Comparison of ENCODE assay signal across 8 cellular contexts in the genomic region with DNA sequence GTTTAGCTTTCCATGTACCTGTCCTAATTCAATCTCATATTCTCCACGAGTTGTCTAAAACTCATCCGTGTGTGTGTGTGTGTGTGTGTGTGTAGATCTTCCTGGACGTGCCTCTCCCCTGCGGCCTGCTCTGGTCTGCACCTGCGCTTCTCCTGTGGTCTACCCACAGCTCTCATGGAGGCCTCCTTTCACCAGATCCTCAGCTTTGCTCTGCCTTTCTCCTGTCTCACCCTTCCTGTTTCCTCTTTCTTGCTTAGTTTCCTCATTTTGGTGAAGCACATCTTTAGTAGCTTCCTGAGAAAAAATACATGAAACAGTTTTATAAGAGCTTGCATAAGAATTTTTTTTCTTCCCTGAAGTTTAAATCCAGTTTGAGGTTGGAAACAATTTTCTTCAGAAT. TPM values are rescaled to one million over a fixed set of nuclear protein-coding genes. Genes with fewer than 3 reads are reported as not detected.
DNase-seq lines count a peak whose midpoint lies in the region; ATAC-seq, FAIRE-seq and TF ChIP-seq lines count a peak whose summit lies in the region.

No MANE protein-coding gene starts in this region.

- peak overlapping the region in 5 of 6 donors; percentile 41 to 77 (median 55) for H3K27ac Mint-ChIP-seq in naive B cell

- no peak overlapping the region; the same call in 1 of the 2 replicates for H2AFZ ChIP-seq in OCI-LY3 (ENCODE audit: low read depth, low read length)

- TF ChIP-seq CTCF in A549 (IDR thresholded peaks at IDR 0.05) (no peak), OCI-LY3 (IDR thresholded peaks at IDR 0.05; ENCODE audit: low read depth, low read length) (no peak)

- peaks cover 8% of the 10 kb centered on the region; the same call in 1 of the 2 replicates for H3K79me2 ChIP-seq in OCI-LY3 (ENCODE audit: low read length)

- H3K4me1 Mint-ChIP-seq in naive B cell = peaks cover 15 to 21% (median 21%) of the 10 kb centered on the region in 3 donors

- no peak for TF ChIP-seq POLR2A in A549 (IDR thresholded peaks at IDR 0.05; ENCODE audit: low read length)

- no peak for TF ChIP-seq EP300 in A549 (IDR thresholded peaks at IDR 0.05)

- CTCF ChIA-PET in A549 (lab: Yijun Ruan, JAX) = interaction anchor here (0.9 to 2.9 kb wide), 5 partner anchors 15 to 475 kb away, joined by 3 to 15 read pairs (median 3); no protein-coding TSS in a partner anchor

- peak overlapping the region in 5 of 8 donors; percentile 10 to 54 (median 27) for H3K4me3 Mint-ChIP-seq in naive B cell

- POLR2A ChIA-PET in A549 (lab: Yijun Ruan, JAX) = no interaction called here

- H3K27me3 Mint-ChIP-seq in naive B cell = no peaks in the 10 kb centered on the region

- H3K36me3 ChIP-seq in OCI-LY3 (replicated peaks; ENCODE audit: low read depth, low read length) = no peaks in the 10 kb centered on the region

- H3K9me3 ChIP-seq in A549 (peaks cover 15% of the 10 kb centered on the region), OCI-LY3 (ENCODE audit: insufficient read depth, low read length) (no peaks in the 10 kb centered on the region)

- peak overlapping the region; percentile 7; the same call in 1 of the 2 replicates for H3K9ac ChIP-seq in OCI-LY3 (ENCODE audit: low read length)

- peaks cover 1 to 16% (median 7%) of the 10 kb centered on the region in 7 donors for H3K9me3 Mint-ChIP-seq in naive B cell

- peaks cover 2 to 8% of the 10 kb centered on the region in 2 donors for H3K36me3 Mint-ChIP-seq in naive B cell

- no peak for DNase-seq in A549 (ENCODE audit: low read depth in 1 of 2, low spot score in 1 of 2)
- DNase-seq in naive B cell = no peak
- DNase-seq in DMS79 treated with DMSO at 0.1 percent for 48 hours (lab: John Stamatoyannopoulos, UW) = no peak
- DNase-seq in hepatic stellate cell (ENCODE audit: low spot score) = no peak
- no peak for DNase-seq in HTR-8/SVneo (ENCODE audit: insufficient read length, low spot score)

- ATAC-seq in A549 (peak in 1 of 2 experiments; percentile 52; a peak in 3 of 6 replicates), GM18870 (IDR thresholded peaks at IDR 0.05; ENCODE audit: unreplicated experiment) (peak; percentile 72), HG03060 (IDR thresholded peaks at IDR 0.05; ENCODE audit: low read depth, unreplicated experiment) (peak; percentile 64), naive B cell (ENCODE audit: low read depth in 2 of 2) (peak; percentile 79 to 81)

- H3K4me3 ChIP-seq in A549 (no peak overlapping the region), OCI-LY3 (ENCODE audit: low read length) (peak overlapping the region; percentile 23)

- TF ChIP-seq RAD21 in A549 (conservative IDR thresholded peaks at IDR 0.05 in 1 of 2, IDR thresholded peaks at IDR 0.05 in 1 of 2) = no peak

- H3K4me1 ChIP-seq in A549 (peaks cover 35% of the 10 kb centered on the region), OCI-LY3 (ENCODE audit: low read length) (peaks cover 15% of the 10 kb centered on the region)

- WGBS in A549 (ENCODE audit: missing lambda C conversion rate) = 83% methylated on average over 5 of the region's 5 CpGs

- no peaks in the 10 kb centered on the region for H3K27me3 ChIP-seq in OCI-LY3 (ENCODE audit: low read depth, low read length)

- no peaks in the 10 kb centered on the region for H4K20me1 ChIP-seq in OCI-LY3 (ENCODE audit: insufficient read depth, low read length)

- H3K4me2 ChIP-seq in A549 = no peak overlapping the region
- peak overlapping the region; percentile 52 for H3K4me2 ChIP-seq in OCI-LY3 (ENCODE audit: low read length)

- H3K27ac ChIP-seq in A549 = peak overlapping the region in 1 of 2 experiments; percentile 63; a peak in 3 of 6 replicates
- H3K27ac ChIP-seq in OCI-LY3 (ENCODE audit: low read length) = peak overlapping the region; percentile 6; the same call in 1 of the 2 replicates

- FAIRE-seq in A549 (lab: Jason Lieb, UNC) = peak; percentile 39
- FAIRE-seq in HTR-8/SVneo (lab: Jason Lieb, UNC) = no peak

TF ChIP-seq in A549, 52 proteins besides CTCF, POLR2A, EP300 and RAD21:
- TF ChIP-seq ZFP36 (IDR thresholded peaks at IDR 0.05; ENCODE audit: borderline replicate concordance, partially characterized antibody) = no peak
- TF ChIP-seq CBX8 (IDR thresholded peaks at IDR 0.05) = no peak
- TF ChIP-seq SMC3 (IDR thresholded peaks at IDR 0.05) = no peak
- TF ChIP-seq HEYL (CRISPR knock-in tag; IDR thresholded peaks at IDR 0.05) = no peak
- no peak for TF ChIP-seq HES2 (IDR thresholded peaks at IDR 0.05)
- no peak for TF ChIP-seq RCOR1 (IDR thresholded peaks at IDR 0.05; ENCODE audit: low read depth, low read length)
- no peak for TF ChIP-seq CBX2 (IDR thresholded peaks at IDR 0.05; ENCODE audit: borderline replicate concordance, low read depth)
- TF ChIP-seq JUNB (IDR thresholded peaks at IDR 0.05) = no peak
- TF ChIP-seq MAZ (IDR thresholded peaks at IDR 0.05; ENCODE audit: borderline replicate concordance, low read depth, low read length) = no peak
- no peak for TF ChIP-seq ZSCAN20 (CRISPR knock-in tag; IDR thresholded peaks at IDR 0.05)
- no peak for TF ChIP-seq NPAS2 (CRISPR knock-in tag; IDR thresholded peaks at IDR 0.05; ENCODE audit: borderline replicate concordance)
- TF ChIP-seq NFE2L2 (conservative IDR thresholded peaks at IDR 0.05; ENCODE audit: low read length) = no peak
- TF ChIP-seq HOXA7 (CRISPR knock-in tag; IDR thresholded peaks at IDR 0.05) = no peak
- TF ChIP-seq PHF8 (IDR thresholded peaks at IDR 0.05; ENCODE audit: borderline replicate concordance, low read depth) = no peak
- TF ChIP-seq HOXB5 (CRISPR knock-in tag; IDR thresholded peaks at IDR 0.05) = no peak
- TF ChIP-seq HDAC2 (IDR thresholded peaks at IDR 0.05) = no peak
- TF ChIP-seq ELK1 (IDR thresholded peaks at IDR 0.05; ENCODE audit: low read depth, low read length) = no peak
TF ChIP-seq in A549: peak in this region for 0.

RNA-seq across cellular contexts. Expression of gene SLX4IP, which starts 18.1 kb away (rescaled TPM):
- polyA plus RNA-seq in A549 (2011; rRNA removed) (7.5 and 8.0 TPM in 2 replicates), A549 (2017; fragmentation: RNase III; extraction: RNeasy Plus Mini Kit Qiagen cat#74134 plus additional on column Dnase treatment) (3.3 to 3.5 TPM (median 3.4 TPM) in 3 replicates), naive B cell (ENCODE audit: low read depth in 6 of 6) (1 to 10 TPM; 1.7 to 3.5 (median 2.5) TPM)
- polyA plus RNA-seq in A549 (2012; cell fraction: cytosol; rRNA removed) = 0.83 and 1.0 TPM in 2 replicates
- polyA plus RNA-seq in A549 (2012; cell fraction: nucleus; rRNA removed) = 2.0 and 2.9 TPM in 2 replicates
- 17.4 and 18.8 TPM in 2 replicates for polyA minus RNA-seq in A549 (2011; rRNA and poly(A)+ RNA removed)

RNA-seq across cellular contexts. Expression of gene MKKS, which starts 19.2 kb away (rescaled TPM):
- 85.2 and 94.2 TPM in 2 replicates for polyA plus RNA-seq in A549 (2011; rRNA removed)
- 16.8 and 17.8 TPM in 2 replicates for polyA plus RNA-seq in A549 (2012; cell fraction: cytosol; rRNA removed)
- 4.5 and 7.3 TPM in 2 replicates for polyA plus RNA-seq in A549 (2012; cell fraction: nucleus; rRNA removed)
- 24.3 to 27.6 TPM (median 25.8 TPM) in 3 replicates for polyA plus RNA-seq in A549 (2017; fragmentation: RNase III; extraction: RNeasy Plus Mini Kit Qiagen cat#74134 plus additional on column Dnase treatment)
- polyA minus RNA-seq in A549 (2011; rRNA and poly(A)+ RNA removed) = 24.7 and 24.9 TPM in 2 replicates
- polyA plus RNA-seq in naive B cell (ENCODE audit: low read depth in 6 of 6) = 10 to 100 TPM in 5 of 6 donors, 1 to 10 TPM in 1; 8.9 to 27.3 (median 19.7) TPM
